Comparison of ENCODE assay signal across 17 cellular contexts in the genomic region with DNA sequence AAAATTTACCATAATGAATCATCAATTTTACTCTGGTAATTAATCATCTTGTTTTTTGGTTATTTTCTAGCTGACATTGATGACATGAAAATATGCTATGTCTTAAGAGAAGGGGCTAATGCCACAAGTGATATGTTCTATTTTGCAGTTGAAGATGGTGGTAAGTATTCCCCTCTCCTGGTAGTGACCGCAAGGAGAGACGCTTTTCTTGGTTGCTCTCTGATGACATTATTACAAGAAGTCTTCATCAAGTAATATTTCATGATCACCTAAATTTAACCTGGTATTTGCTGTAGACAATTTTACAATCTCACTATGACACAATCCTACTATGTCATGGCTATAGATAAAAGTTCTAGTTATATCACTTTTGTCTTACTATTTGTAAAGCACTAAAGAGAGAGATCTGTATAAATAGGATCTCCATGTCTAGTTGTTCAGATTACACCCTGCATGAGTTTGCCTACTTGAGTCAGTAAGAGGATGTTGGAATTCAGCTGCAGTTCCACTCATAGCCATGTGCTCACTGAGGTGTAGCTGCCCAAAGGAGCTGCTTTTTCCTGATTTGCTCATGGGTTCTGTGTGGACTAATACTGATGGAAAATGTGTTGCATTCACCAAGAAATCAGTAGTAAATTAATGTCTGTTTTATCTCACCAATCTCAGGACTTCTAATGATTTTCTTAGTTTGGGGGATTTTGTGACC. TPM values are rescaled to one million over a fixed set of nuclear protein-coding genes. Genes with fewer than 3 reads are reported as not detected.
DNase-seq lines count a peak whose midpoint lies in the region.
"Had no signal": no experiment of that assay in that cellular context is flagged by ENCODE, and none has a peak within 500 bp of the region (broad histone marks: within the 10 kb centered on the region; RNA-seq: fewer than 3 reads in every experiment).

No MANE protein-coding gene starts in this region.

- no peaks in the 10 kb centered on the region for H3K9me3 ChIP-seq in skeletal muscle tissue (ENCODE audit: control insufficient read depth in 3 of 3, low read length in 3 of 3)
- H3K9me3 ChIP-seq: heart right ventricle, upper lobe of left lung had no signal

- H3K4me3 ChIP-seq in skeletal muscle tissue (ENCODE audit: low read length in 3 of 3), result peak overlapping the region in 1 of 3 donors; percentile 38
- H3K4me3 ChIP-seq: heart right ventricle, upper lobe of left lung had no signal

- no peaks in the 10 kb centered on the region for H3K27me3 ChIP-seq in skeletal muscle tissue (ENCODE audit: control insufficient read depth in 3 of 3, insufficient read depth in 3 of 3, low read length in 3 of 3)
- H3K27me3 ChIP-seq: heart right ventricle, upper lobe of left lung had no signal

- H3K4me1 ChIP-seq in skeletal muscle tissue (ENCODE audit: control insufficient read depth in 3 of 3, insufficient read depth in 3 of 3, low read length in 3 of 3), result peaks cover 14 to 28% (median 25%) of the 10 kb centered on the region in 3 donors

- H3K9ac ChIP-seq in skeletal muscle tissue (ENCODE audit: low read depth in 1 of 3, low read length in 3 of 3), result peak overlapping the region in 2 of 3 donors; percentile 28 to 52

- no peaks in the 10 kb centered on the region for H3K36me3 ChIP-seq in skeletal muscle tissue (ENCODE audit: control insufficient read depth in 3 of 3, insufficient read depth in 3 of 3, low read length in 3 of 3)
- H3K36me3 ChIP-seq: heart right ventricle, upper lobe of left lung had no signal

- peak overlapping the region; percentile 80 for H3K27ac ChIP-seq in skeletal muscle tissue (ENCODE audit: low read depth, low read length)
- H3K27ac ChIP-seq: epithelial cell of prostate, heart right ventricle, upper lobe of left lung had no signal

- DNase-seq in NCI-H748 (lab: John Stamatoyannopoulos, UW; ENCODE audit: unreplicated experiment) (peak; percentile 13), NCI-H748 treated with DMSO at 0.1 percent for 48 hours (lab: John Stamatoyannopoulos, UW) (no peak), SW480 (ENCODE audit: low spot score) (peak; percentile 14), iris pigment epithelial cell (ENCODE audit: low read depth) (peak; percentile 5), NCI-H1092 (lab: John Stamatoyannopoulos, UW) (no peak), CD1c-positive myeloid dendritic cell (ENCODE audit: extremely low spot score) (no peak)
- no peak for DNase-seq in stimulated activated CD4-positive, alpha-beta T cell treated with anti-CD3 and anti-CD28 coated beads, Interleukin-4, amount 100 ng/mL, for 1 hour
- DNase-seq: activated CD4-positive, alpha-beta T cell treated with anti-CD3 and anti-CD28 coated beads for 1 hour; activated naive CD8-positive, alpha-beta T cell treated with anti-CD3 and anti-CD28 coated beads, Interleukin-2, amount 10 ng/mL, durations not matched to agents 7 days and 5 days; CD8-positive, alpha-beta T cell; heart right ventricle; left ventricle myocardium superior; NCI-H187; NCI-H526 treated with DMSO at 0.1 percent for 48 hours had no signal

RNA-seq across cellular contexts. Expression of gene FREM2, which starts 10.9 kb away (rescaled TPM):
- total RNA-seq in skeletal muscle tissue, result 7.8 TPM
- total RNA-seq: activated naive CD8-positive, alpha-beta T cell treated with anti-CD3 and anti-CD28 coated beads, Interleukin-2, amount 10 ng/mL, durations not matched to agents 7 days and 5 days; CD8-positive, alpha-beta T cell had no signal

Comparison
In these comparisons a context has a peak if more than half of its experiments do, and no peak if none do; other contexts are left out.
1. DNase-seq: peak in NCI-H748 (single experiment), SW480 (single experiment) and iris pigment epithelial cell (single experiment); none in NCI-H748 treated with DMSO at 0.1 percent for 48 hours (single experiment), NCI-H1092 (single experiment), CD1c-positive myeloid dendritic cell (single experiment) and stimulated activated CD4-positive, alpha-beta T cell treated with anti-CD3 and anti-CD28 coated beads, Interleukin-4, amount 100 ng/mL, for 1 hour (single experiment).